ENCODE assay signal across 8 cellular contexts in genomic region chr5:55232194-55232984, GRCh38. TPM values are rescaled to one million over a fixed set of nuclear protein-coding genes. Genes with fewer than 3 reads are reported as not detected.
DNase-seq lines count a peak whose midpoint lies in the region; ATAC-seq and TF ChIP-seq lines count a peak whose summit lies in the region.

No MANE protein-coding gene starts in this region.

- CTCF ChIA-PET in activated B cell treated with CpG ODN at 0.5 μM for 24 hours (lab: Charles Lee): interaction anchor here (0.8 kb wide), 1 partner anchor 11 kb away, joined by 3 read pairs; no protein-coding TSS in a partner anchor

- peak; percentile 50 for DNase-seq in NCI-H1105 treated with DMSO at 0.1 percent for 48 hours (lab: John Stamatoyannopoulos, UW)
- no peak for DNase-seq in NCI-H1105 (lab: John Stamatoyannopoulos, UW)
- peak; percentile 31 for DNase-seq in HK-2 (ENCODE audit: unreplicated experiment)
- DNase-seq in activated B cell treated with CpG ODN at 0.5 μM for 24 hours: peak; percentile 29
- DNase-seq in fibroblast of pulmonary artery (ENCODE audit: low read depth): no peak
- DNase-seq in omental fat pad (ENCODE audit: low spot score): no peak

- POLR2A ChIA-PET in activated B cell treated with CpG ODN at 0.5 μM for 24 hours (lab: Charles Lee): interaction anchor here (0.7 to 1.2 kb wide), 3 partner anchors 70 to 75 kb away, joined by 4 to 10 read pairs (median 7); partner anchors contain the start of genes DHX29 and MTREX

- TF ChIP-seq CTCF in activated B cell treated with CpG ODN at 0.5 μM for 24 hours (IDR thresholded peaks at IDR 0.05) (no peak), fibroblast of pulmonary artery (IDR thresholded peaks at IDR 0.05; ENCODE audit: low read length, missing control alignments) (no peak), omental fat pad (IDR thresholded peaks at IDR 0.05) (no peak)

- intact Hi-C loops in activated B cell treated with CpG ODN at 0.5 μM for 24 hours (cut with micrococcal nuclease): loop anchor here (2.0 to 5.0 kb wide), 2 partner anchors 74 to 305 kb away; partner anchors contain the start of genes DHX29 and MTREX

- peaks cover 37% of the 10 kb centered on the region for H3K4me1 Mint-ChIP-seq in activated B cell treated with CpG ODN at 0.5 μM for 24 hours

- no peaks in the 10 kb centered on the region for H3K36me3 Mint-ChIP-seq in activated B cell treated with CpG ODN at 0.5 μM for 24 hours (ENCODE audit: low read depth)

- no peaks in the 10 kb centered on the region for H3K9me3 Mint-ChIP-seq in activated B cell treated with CpG ODN at 0.5 μM for 24 hours

- TF ChIP-seq POLR2A in GM18505 (IDR thresholded peaks at IDR 0.05; ENCODE audit: borderline replicate concordance, extremely low read depth, insufficient read depth, insufficient read length): no peak

- no peak overlapping the region for H3K27ac Mint-ChIP-seq in activated B cell treated with CpG ODN at 0.5 μM for 24 hours

- ATAC-seq in activated B cell treated with CpG ODN at 0.5 μM for 24 hours (ENCODE audit: low read depth) (no peak), omental fat pad (ENCODE audit: low FRiP score) (peak; percentile 28), HG02588 (IDR thresholded peaks at IDR 0.05; ENCODE audit: unreplicated experiment) (no peak), GM18505 (IDR thresholded peaks at IDR 0.05; ENCODE audit: unreplicated experiment) (no peak)

- H3K4me3 Mint-ChIP-seq in activated B cell treated with CpG ODN at 0.5 μM for 24 hours: peak overlapping the region; percentile 81

- peak overlapping the region; percentile 55 for H3K4me3 ChIP-seq in fibroblast of pulmonary artery (replicated peaks; ENCODE audit: low read depth, low read length)

- peaks cover 69% of the 10 kb centered on the region for H3K27me3 Mint-ChIP-seq in activated B cell treated with CpG ODN at 0.5 μM for 24 hours

RNA-seq across cellular contexts. Expression of gene CCNO, which starts 1.0 kb away (rescaled TPM):
- total RNA-seq in activated B cell treated with CpG ODN at 0.5 μM for 24 hours (not detected in 2 replicates), omental fat pad (not detected)

RNA-seq across cellular contexts. Expression of gene MCIDAS, which starts 5.3 kb away (rescaled TPM):
- total RNA-seq in activated B cell treated with CpG ODN at 0.5 μM for 24 hours (not detected in 2 replicates), omental fat pad (not detected)

RNA-seq across cellular contexts. Expression of gene CDC20B, which starts 59.4 kb away (rescaled TPM):
- total RNA-seq in activated B cell treated with CpG ODN at 0.5 μM for 24 hours (not detected in 2 replicates), omental fat pad (not detected)

Comparison
In these comparisons a context has a peak if more than half of its experiments do, and no peak if none do; other contexts are left out.
1. DNase-seq: peak in NCI-H1105 treated with DMSO at 0.1 percent for 48 hours (single experiment), HK-2 (single experiment) and activated B cell treated with CpG ODN at 0.5 μM for 24 hours (single experiment); none in NCI-H1105 (single experiment), fibroblast of pulmonary artery (single experiment) and omental fat pad (single experiment).